22 cellular contexts compared by ENCODE assay signal in the genomic region with DNA sequence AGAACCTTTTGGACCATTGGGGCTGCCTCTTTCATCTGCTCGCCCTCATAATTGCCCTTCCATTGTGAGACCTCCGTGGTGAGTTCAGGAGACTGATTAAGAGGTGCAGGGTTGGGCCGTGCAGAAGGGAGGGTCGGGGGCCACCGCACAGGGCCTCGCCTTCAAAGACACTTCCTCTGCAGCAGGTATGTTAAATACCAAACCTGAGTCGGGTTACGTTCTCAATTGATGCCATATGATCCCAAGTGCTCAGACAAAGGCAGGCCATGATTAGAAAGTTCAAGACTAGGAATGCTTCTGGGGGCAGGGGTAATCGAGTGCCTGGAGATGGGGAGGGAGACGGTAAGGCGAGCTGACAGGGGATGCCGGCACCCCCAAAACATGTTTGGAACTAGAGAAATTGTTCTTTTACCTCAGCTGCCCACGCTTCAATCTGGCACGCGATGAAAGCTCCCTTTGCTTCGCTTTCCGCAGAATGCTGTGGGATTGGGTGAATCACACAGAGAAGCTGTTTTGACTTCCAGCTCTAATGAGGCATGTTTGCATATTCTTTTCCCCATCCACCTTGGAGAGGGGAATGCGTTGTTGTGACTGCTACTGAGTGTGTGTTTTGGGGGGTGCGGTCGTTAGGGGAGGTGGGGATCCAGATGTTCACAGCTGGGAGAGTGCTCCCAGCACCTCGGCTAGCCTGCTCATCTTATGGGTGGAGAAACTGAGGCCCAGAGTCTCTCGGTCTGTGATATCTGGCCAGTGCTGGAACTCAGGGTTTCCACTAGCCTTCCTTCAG.
DNase-seq lines count a peak whose midpoint lies in the region; ATAC-seq, FAIRE-seq and TF ChIP-seq lines count a peak whose summit lies in the region.
"Had no signal": no experiment of that assay in that cellular context is flagged by ENCODE, and none has a peak within 500 bp of the region (broad histone marks: within the 10 kb centered on the region; RNA-seq: fewer than 3 reads in every experiment).

No MANE protein-coding gene starts in this region.

- POLR2A ChIA-PET in WTC11 (lab: Charles Lee): no interaction called here

- peaks cover 5% of the 10 kb centered on the region; the same call in 1 of the 2 replicates for H3K36me3 Mint-ChIP-seq in WTC11

- H3K4me1 Mint-ChIP-seq in WTC11: peaks cover 23% of the 10 kb centered on the region

- CTCF ChIA-PET in mammary epithelial cell (lab: Charles Lee; ENCODE audit: low non-redundant PET): no interaction called here
- CTCF ChIA-PET in WTC11 (lab: Charles Lee): interaction anchor here (1.1 kb wide), 1 partner anchor 9 kb away, joined by 3 read pairs; no protein-coding TSS in a partner anchor

- intact Hi-C loops in mammary epithelial cell (cut with micrococcal nuclease): no loop called here
- intact Hi-C loops in breast epithelium (cut with DNase I; ENCODE audit: low total_unique reads): no loop called here

- H3K4me3 Mint-ChIP-seq in WTC11: peak overlapping the region; percentile 38

- H3K9ac ChIP-seq in mammary epithelial cell (ENCODE audit: insufficient read depth, low read length): no peak overlapping the region
- H3K9ac ChIP-seq: SK-N-SH had no signal

- no peak for TF ChIP-seq POLR2A in breast epithelium (IDR thresholded peaks at IDR 0.05)

- no peaks in the 10 kb centered on the region for H4K20me1 ChIP-seq in mammary epithelial cell (ENCODE audit: insufficient read depth, low read length)

- H3K36me3 ChIP-seq in mammary epithelial cell (ENCODE audit: insufficient read depth, low read length) (no peaks in the 10 kb centered on the region), breast epithelium (no peaks in the 10 kb centered on the region)
- H3K36me3 ChIP-seq: MG63 had no signal

- H3K27me3 ChIP-seq in mammary epithelial cell (ENCODE audit: insufficient read depth, low read length) (no peaks in the 10 kb centered on the region), breast epithelium (peaks cover 0 to 33% of the 10 kb centered on the region in 2 donors)

- H2AFZ ChIP-seq in mammary epithelial cell (ENCODE audit: low read depth, low read length): no peak overlapping the region

- dilution Hi-C loops in mammary epithelial cell (cut with HindIII; ENCODE audit: low sequenced_read_pairs): no loop called here

- H3K4me3 ChIP-seq in mammary epithelial cell (replicated peaks in 1 of 3; ENCODE audit: insufficient read depth in 1 of 3, low read depth in 2 of 3, low read length in 3 of 3) (no peak overlapping the region), breast epithelium (no peak overlapping the region)
- H3K4me3 ChIP-seq: GM12878, MG63 had no signal

- DNase-seq in mammary epithelial cell (peak; percentile 28), breast epithelium (ENCODE audit: low spot score in 2 of 2) (no peak), WTC11 (ENCODE audit: low spot score) (no peak), islet precursor cell (peak; percentile 40), urothelium cell line (ENCODE audit: low spot score) (no peak), activated gamma-delta T cell (lab: John Stamatoyannopoulos, UW) (no peak), DMS79 (lab: John Stamatoyannopoulos, UW) (no peak), GDM1 (lab: John Stamatoyannopoulos, UW) (no peak)
- DNase-seq: AML-193, COR-L47, HCEC 1CT, Kasumi-1, MG63, NCI-H1092, NCI-H1436 treated with DMSO at 0.1 percent for 48 hours, NCI-H2029, NCI-H774, OCI-M1, SHP77 treated with DMSO at 0.1 percent for 48 hours, SK-N-SH had no signal

- 34% methylated on average over 9 of the region's 22 CpGs for WGBS in mammary epithelial cell (ENCODE audit: low coverage, missing lambda C conversion rate)

- H3K9me3 ChIP-seq in mammary epithelial cell (replicated peaks; ENCODE audit: insufficient read depth, low read length) (peaks cover 15% of the 10 kb centered on the region), breast epithelium (no peaks in the 10 kb centered on the region)
- H3K9me3 ChIP-seq: MG63, SK-N-SH had no signal

- H3K4me2 ChIP-seq in mammary epithelial cell (ENCODE audit: insufficient read depth, low read depth, low read length): no peak overlapping the region
- H3K4me2 ChIP-seq: SK-N-SH had no signal

- H3K27ac ChIP-seq in mammary epithelial cell (ENCODE audit: insufficient read depth, low read depth, low read length): no peak overlapping the region
- H3K27ac ChIP-seq in breast epithelium: no peak overlapping the region
- H3K27ac ChIP-seq: 22Rv1 had no signal

- peaks cover 12% of the 10 kb centered on the region for H3K9me3 Mint-ChIP-seq in WTC11

- no peaks in the 10 kb centered on the region for H3K79me2 ChIP-seq in mammary epithelial cell (ENCODE audit: insufficient read depth, low read length)

- no TSS peak for BruUV-seq in mammary epithelial cell (replicated peaks; lab: Mats Ljungman, UMichigan)

- H3K4me1 ChIP-seq in mammary epithelial cell (ENCODE audit: insufficient read depth, low read length) (no peaks in the 10 kb centered on the region), breast epithelium (no peaks in the 10 kb centered on the region)

- peak; percentile 70 for ATAC-seq in WTC11
- ATAC-seq: GM12878 had no signal

- in situ Hi-C loops in mammary epithelial cell (cut with MboI; ENCODE audit: low sequenced_read_pairs in 2 of 2): no loop called here

- H3K27me3 Mint-ChIP-seq in WTC11 (ENCODE audit: low read depth): peaks cover 2% of the 10 kb centered on the region; the same call in 1 of the 2 replicates

- TF ChIP-seq CTCF in mammary epithelial cell (conservative IDR thresholded peaks at IDR 0.05 in 1 of 2, IDR thresholded peaks at IDR 0.05 in 1 of 2; ENCODE audit: extremely low read depth in 1 of 2, insufficient read depth in 1 of 2, low read depth in 1 of 2, low read length in 2 of 2) (no peak), breast epithelium (IDR thresholded peaks at IDR 0.05) (no peak), WTC11 (IDR thresholded peaks at IDR 0.05) (no peak)

- FAIRE-seq in urothelium cell line (lab: Jason Lieb, UNC): peak; percentile 40
- FAIRE-seq: GM12878 had no signal

- no peak overlapping the region for H3K27ac Mint-ChIP-seq in WTC11

TF ChIP-seq in WTC11, 78 proteins besides CTCF, POLR2A, EP300 and RAD21 (continues in another document):
- TF ChIP-seq, protein P1, sequence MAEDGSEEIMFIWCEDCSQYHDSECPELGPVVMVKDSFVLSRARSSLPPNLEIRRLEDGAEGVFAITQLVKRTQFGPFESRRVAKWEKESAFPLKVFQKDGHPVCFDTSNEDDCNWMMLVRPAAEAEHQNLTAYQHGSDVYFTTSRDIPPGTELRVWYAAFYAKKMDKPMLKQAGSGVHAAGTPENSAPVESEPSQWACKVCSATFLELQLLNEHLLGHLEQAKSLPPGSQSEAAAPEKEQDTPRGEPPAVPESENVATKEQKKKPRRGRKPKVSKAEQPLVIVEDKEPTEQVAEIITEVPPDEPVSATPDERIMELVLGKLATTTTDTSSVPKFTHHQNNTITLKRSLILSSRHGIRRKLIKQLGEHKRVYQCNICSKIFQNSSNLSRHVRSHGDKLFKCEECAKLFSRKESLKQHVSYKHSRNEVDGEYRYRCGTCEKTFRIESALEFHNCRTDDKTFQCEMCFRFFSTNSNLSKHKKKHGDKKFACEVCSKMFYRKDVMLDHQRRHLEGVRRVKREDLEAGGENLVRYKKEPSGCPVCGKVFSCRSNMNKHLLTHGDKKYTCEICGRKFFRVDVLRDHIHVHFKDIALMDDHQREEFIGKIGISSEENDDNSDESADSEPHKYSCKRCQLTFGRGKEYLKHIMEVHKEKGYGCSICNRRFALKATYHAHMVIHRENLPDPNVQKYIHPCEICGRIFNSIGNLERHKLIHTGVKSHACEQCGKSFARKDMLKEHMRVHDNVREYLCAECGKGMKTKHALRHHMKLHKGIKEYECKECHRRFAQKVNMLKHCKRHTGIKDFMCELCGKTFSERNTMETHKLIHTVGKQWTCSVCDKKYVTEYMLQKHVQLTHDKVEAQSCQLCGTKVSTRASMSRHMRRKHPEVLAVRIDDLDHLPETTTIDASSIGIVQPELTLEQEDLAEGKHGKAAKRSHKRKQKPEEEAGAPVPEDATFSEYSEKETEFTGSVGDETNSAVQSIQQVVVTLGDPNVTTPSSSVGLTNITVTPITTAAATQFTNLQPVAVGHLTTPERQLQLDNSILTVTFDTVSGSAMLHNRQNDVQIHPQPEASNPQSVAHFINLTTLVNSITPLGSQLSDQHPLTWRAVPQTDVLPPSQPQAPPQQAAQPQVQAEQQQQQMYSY (CRISPR knock-in tag; IDR thresholded peaks at IDR 0.05): no peak
- no peak for TF ChIP-seq RELA (CRISPR knock-in tag; IDR thresholded peaks at IDR 0.05; ENCODE audit: borderline replicate concordance)
- TF ChIP-seq, protein P2, sequence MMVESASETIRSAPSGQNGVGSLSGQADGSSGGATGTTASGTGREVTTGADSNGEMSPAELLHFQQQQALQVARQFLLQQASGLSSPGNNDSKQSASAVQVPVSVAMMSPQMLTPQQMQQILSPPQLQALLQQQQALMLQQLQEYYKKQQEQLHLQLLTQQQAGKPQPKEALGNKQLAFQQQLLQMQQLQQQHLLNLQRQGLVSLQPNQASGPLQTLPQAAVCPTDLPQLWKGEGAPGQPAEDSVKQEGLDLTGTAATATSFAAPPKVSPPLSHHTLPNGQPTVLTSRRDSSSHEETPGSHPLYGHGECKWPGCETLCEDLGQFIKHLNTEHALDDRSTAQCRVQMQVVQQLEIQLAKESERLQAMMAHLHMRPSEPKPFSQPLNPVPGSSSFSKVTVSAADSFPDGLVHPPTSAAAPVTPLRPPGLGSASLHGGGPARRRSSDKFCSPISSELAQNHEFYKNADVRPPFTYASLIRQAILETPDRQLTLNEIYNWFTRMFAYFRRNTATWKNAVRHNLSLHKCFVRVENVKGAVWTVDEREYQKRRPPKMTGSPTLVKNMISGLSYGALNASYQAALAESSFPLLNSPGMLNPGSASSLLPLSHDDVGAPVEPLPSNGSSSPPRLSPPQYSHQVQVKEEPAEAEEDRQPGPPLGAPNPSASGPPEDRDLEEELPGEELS (CRISPR knock-in tag; IDR thresholded peaks at IDR 0.05): 0 out of 2 replicates have a peak, but pooled peaks have one; percentile 18

Comparison
In these comparisons a context has a peak if more than half of its experiments do, and no peak if none do; other contexts are left out.
1. DNase-seq: peak in mammary epithelial cell (single experiment) and islet precursor cell (single experiment); none in breast epithelium (0 of 2), WTC11 (single experiment), urothelium cell line (single experiment), activated gamma-delta T cell (single experiment), DMS79 (single experiment) and GDM1 (single experiment).